In genomic region chr19:5936308-5936980, GRCh38 we compare ENCODE assay signal across 20 cellular contexts. TPM values are rescaled to one million over a fixed set of nuclear protein-coding genes. Genes with fewer than 3 reads are reported as not detected.
A peak's percentile ranks its signal among the peaks of the same experiment; 100 is the strongest.
DNase-seq lines count a peak whose midpoint lies in the region; ATAC-seq and TF ChIP-seq lines count a peak whose summit lies in the region.
"Had no signal": no experiment of that assay in that cellular context is flagged by ENCODE, and none has a peak within 500 bp of the region (broad histone marks: within the 10 kb centered on the region; RNA-seq: fewer than 3 reads in every experiment).

No MANE protein-coding gene starts in this region.

- H3K4me3 ChIP-seq in left ventricle myocardium inferior: no peak overlapping the region
- H3K4me3 ChIP-seq: ascending aorta, K562 had no signal

- no peak overlapping the region for H3K4me3 Mint-ChIP-seq in T-helper 17 cell
- H3K4me3 Mint-ChIP-seq: activated naive CD4-positive, alpha-beta T cell treated with anti-CD3 and anti-CD28 coated beads for 36 hours; CD4-positive, alpha-beta T cell; naive thymus-derived CD4-positive, alpha-beta T cell; T-cell had no signal

- peaks cover 8% of the 10 kb centered on the region for H3K4me1 Mint-ChIP-seq in T-helper 17 cell

- H3K27me3 Mint-ChIP-seq in T-helper 17 cell: no peaks in the 10 kb centered on the region
- H3K27me3 Mint-ChIP-seq: CD4-positive, alpha-beta T cell; naive thymus-derived CD4-positive, alpha-beta T cell; T-cell had no signal

- DNase-seq in left ventricle myocardium inferior (no peak), left ventricle myocardium superior (no peak), T-helper 17 cell (no peak), mucosa of gallbladder (ENCODE audit: low spot score) (peak; percentile 75), DMS53 treated with DMSO at 0.1 percent for 48 hours (lab: John Stamatoyannopoulos, UW; ENCODE audit: unreplicated experiment) (no peak), NCI-H2081 treated with DMSO at 0.1 percent for 48 hours (lab: John Stamatoyannopoulos, UW) (no peak), epidermal melanocyte (ENCODE audit: insufficient read length, low spot score) (no peak)
- DNase-seq: activated CD4-positive, alpha-beta T cell treated with anti-CD3 and anti-CD28 coated beads, Interleukin-2, amount 50 U/mL, for 48 hours; activated naive CD4-positive, alpha-beta T cell treated with anti-CD3 and anti-CD28 coated beads for 36 hours; CD4-positive, alpha-beta T cell; DMS79; HCEC 1CT; naive thymus-derived CD4-positive, alpha-beta T cell; NCI-H187 treated with DMSO at 0.1 percent for 48 hours; NCI-H524; small intestine; T-cell had no signal

- no peaks in the 10 kb centered on the region for H3K27me3 ChIP-seq in left ventricle myocardium inferior (ENCODE audit: low read depth)
- H3K27me3 ChIP-seq: ascending aorta had no signal

- peaks cover 55% of the 10 kb centered on the region for H3K36me3 ChIP-seq in left ventricle myocardium inferior

- ATAC-seq in left ventricle myocardium superior: no peak
- ATAC-seq in T-helper 17 cell: no peak
- ATAC-seq in HG02642 (IDR thresholded peaks at IDR 0.05; ENCODE audit: poor library complexity, unreplicated experiment): no peak
- ATAC-seq: K562; naive thymus-derived CD4-positive, alpha-beta T cell; T-cell had no signal

- peak overlapping the region; percentile 60 for H3K27ac ChIP-seq in left ventricle myocardium inferior (replicated peaks)
- H3K27ac ChIP-seq: ascending aorta had no signal

- intact Hi-C loops in left ventricle myocardium inferior (cut with micrococcal nuclease) (no loop called here), left ventricle myocardium superior (cut with micrococcal nuclease) (no loop called here)

- no peaks in the 10 kb centered on the region for H3K9me3 ChIP-seq in left ventricle myocardium inferior (replicated peaks)
- no peaks in the 10 kb centered on the region for H3K9me3 ChIP-seq in T-helper 17 cell (ENCODE audit: control insufficient read depth, low read length, poor library complexity, severe bottlenecking)
- H3K9me3 ChIP-seq: ascending aorta had no signal

- H3K36me3 Mint-ChIP-seq in T-helper 17 cell (ENCODE audit: low read depth): peaks cover 2% of the 10 kb centered on the region

- TF ChIP-seq CTCF in left ventricle myocardium inferior (IDR thresholded peaks at IDR 0.05; ENCODE audit: borderline replicate concordance): no peak

- peaks cover 54% of the 10 kb centered on the region for H3K4me1 ChIP-seq in left ventricle myocardium inferior
- H3K4me1 ChIP-seq: ascending aorta had no signal

- H3K27ac Mint-ChIP-seq in T-helper 17 cell: peak overlapping the region; percentile 37
- H3K27ac Mint-ChIP-seq: activated naive CD4-positive, alpha-beta T cell treated with anti-CD3 and anti-CD28 coated beads for 36 hours; CD4-positive, alpha-beta T cell; T-cell had no signal

RNA-seq across cellular contexts. Expression of gene CAPS, which starts 22.4 kb away (rescaled TPM):
- 6.1 TPM for total RNA-seq in left ventricle myocardium inferior
- total RNA-seq in left ventricle myocardium superior: 4.1 TPM
- total RNA-seq in T-helper 17 cell: 10 to 100 TPM; 41.0 to 47.1 TPM
- 82.5 TPM for total RNA-seq in mucosa of gallbladder

RNA-seq across cellular contexts. Expression of gene VMAC, which starts 31.8 kb away (rescaled TPM):
- 2.5 TPM for total RNA-seq in left ventricle myocardium inferior
- total RNA-seq in left ventricle myocardium superior: 2.2 TPM
- 10 to 100 TPM; 24.6 TPM for total RNA-seq in T-helper 17 cell
- total RNA-seq in mucosa of gallbladder: 12.7 TPM

RNA-seq across cellular contexts. Expression of gene NDUFA11, which starts 32.9 kb away (rescaled TPM):
- total RNA-seq in left ventricle myocardium inferior (590 TPM), left ventricle myocardium superior (558 TPM), T-helper 17 cell (100 to 1,000 TPM; 102 to 108 TPM), mucosa of gallbladder (244 TPM)

RNA-seq across cellular contexts. Expression of gene RANBP3, which starts 41.5 kb away (rescaled TPM):
- total RNA-seq in left ventricle myocardium inferior (54.8 TPM), left ventricle myocardium superior (76.6 TPM), T-helper 17 cell (10 to 100 TPM; 76.8 to 86.9 TPM), mucosa of gallbladder (75.5 TPM)
